1 cellular context compared by ENCODE assay signal in the genomic region with DNA sequence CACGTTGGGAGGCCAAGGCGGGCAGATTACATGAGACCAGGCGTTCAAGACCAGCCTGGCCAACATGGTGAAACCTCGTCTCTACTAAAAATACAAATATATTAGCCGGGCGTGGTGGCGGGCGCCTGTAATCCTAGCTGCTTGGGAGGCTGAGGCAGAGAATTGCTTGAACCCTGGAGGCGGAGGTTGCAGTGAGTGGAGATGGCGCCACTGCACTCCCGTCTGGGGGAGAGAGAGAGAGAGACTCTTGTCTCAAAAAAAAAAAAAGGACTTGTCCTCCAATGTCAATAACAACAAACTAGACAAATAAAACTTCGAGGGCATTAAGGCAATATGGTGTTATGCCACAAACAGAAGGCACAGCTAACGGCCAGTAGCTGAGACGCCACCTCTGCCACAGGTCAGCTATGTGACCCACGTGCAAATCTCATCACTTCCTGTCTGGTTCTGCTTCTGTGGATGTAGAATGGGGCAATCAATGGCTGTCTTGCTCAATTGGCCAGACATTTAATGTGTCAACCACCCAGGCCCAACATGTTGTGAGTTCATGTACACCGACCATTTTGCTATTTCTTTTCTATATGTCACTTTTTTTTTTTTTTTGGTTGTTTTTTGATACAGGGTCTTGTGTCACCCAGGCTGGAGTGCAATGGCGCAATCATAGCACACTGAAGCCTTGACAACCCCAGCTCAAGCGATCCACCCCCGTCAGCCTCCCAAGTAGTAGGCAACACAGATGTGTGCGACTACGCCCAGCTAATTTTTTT.
TF ChIP-seq lines count a peak whose summit lies in the region.

No MANE protein-coding gene starts in this region.

TF ChIP-seq in HepG2, 621 proteins besides CTCF, POLR2A, EP300 and RAD21 (continued from another document and continues in another):
- TF ChIP-seq FOXP1 (IDR thresholded peaks at IDR 0.05): peak; percentile 84; the same call in 1 of the 2 replicates
- TF ChIP-seq FOXP1 (CRISPR knock-in tag; IDR thresholded peaks at IDR 0.05): peak; percentile 81
- peak; percentile 96 for TF ChIP-seq GFI1 (CRISPR knock-in tag; IDR thresholded peaks at IDR 0.05; ENCODE audit: borderline replicate concordance)
- peak; percentile 17; the same call in 1 of the 2 replicates for TF ChIP-seq HDAC1 (CRISPR knock-in tag; IDR thresholded peaks at IDR 0.05)
- TF ChIP-seq, protein P1, sequence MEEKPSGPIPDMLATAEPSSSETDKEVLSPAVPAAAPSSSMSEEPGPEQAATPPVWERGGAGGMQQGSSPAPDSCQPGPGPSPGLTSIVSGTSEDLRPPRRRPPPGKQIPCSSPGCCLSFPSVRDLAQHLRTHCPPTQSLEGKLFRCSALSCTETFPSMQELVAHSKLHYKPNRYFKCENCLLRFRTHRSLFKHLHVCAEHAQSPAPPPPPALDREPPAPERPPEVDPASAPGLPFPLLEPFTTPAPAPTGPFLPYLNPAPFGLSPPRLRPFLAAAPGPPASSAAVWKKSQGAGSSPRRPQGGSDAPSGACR (CRISPR knock-in tag; IDR thresholded peaks at IDR 0.05): peak; percentile 61
- TF ChIP-seq FIP1L1 (IDR thresholded peaks at IDR 0.05; ENCODE audit: borderline replicate concordance, insufficient read depth, low read depth, low read length): peak; percentile 54; the same call in 1 of the 2 replicates
- TF ChIP-seq SIX4 (CRISPR knock-in tag; IDR thresholded peaks at IDR 0.05): peak; percentile 64
- TF ChIP-seq ZBTB7A (CRISPR knock-in tag; IDR thresholded peaks at IDR 0.05): 0 out of 2 replicates have a peak, but pooled peaks have one; percentile 54
- no peak for TF ChIP-seq SPEN (CRISPR knock-in tag; IDR thresholded peaks at IDR 0.05; ENCODE audit: low read depth)
- TF ChIP-seq ZEB1 (IDR thresholded peaks at IDR 0.05; ENCODE audit: insufficient replicate concordance, low read depth): peak; percentile 35
- TF ChIP-seq HNF4A (CRISPR knock-in tag; IDR thresholded peaks at IDR 0.05): peak; percentile 49
- TF ChIP-seq NFE2 (CRISPR knock-in tag; IDR thresholded peaks at IDR 0.05): no peak; the same call in 1 of the 2 replicates
- no peak for TF ChIP-seq JDP2 (CRISPR knock-in tag; IDR thresholded peaks at IDR 0.05; ENCODE audit: borderline replicate concordance)
- peak; percentile 97 for TF ChIP-seq ZNF460 (CRISPR knock-in tag; IDR thresholded peaks at IDR 0.05; ENCODE audit: borderline replicate concordance)
- TF ChIP-seq PHF5A (CRISPR knock-in tag; IDR thresholded peaks at IDR 0.05; ENCODE audit: low read depth, unreplicated experiment): peak; percentile 89
- peak; percentile 57; the same call in 1 of the 2 replicates for TF ChIP-seq POGZ (CRISPR knock-in tag; IDR thresholded peaks at IDR 0.05)
- TF ChIP-seq, protein P2, sequence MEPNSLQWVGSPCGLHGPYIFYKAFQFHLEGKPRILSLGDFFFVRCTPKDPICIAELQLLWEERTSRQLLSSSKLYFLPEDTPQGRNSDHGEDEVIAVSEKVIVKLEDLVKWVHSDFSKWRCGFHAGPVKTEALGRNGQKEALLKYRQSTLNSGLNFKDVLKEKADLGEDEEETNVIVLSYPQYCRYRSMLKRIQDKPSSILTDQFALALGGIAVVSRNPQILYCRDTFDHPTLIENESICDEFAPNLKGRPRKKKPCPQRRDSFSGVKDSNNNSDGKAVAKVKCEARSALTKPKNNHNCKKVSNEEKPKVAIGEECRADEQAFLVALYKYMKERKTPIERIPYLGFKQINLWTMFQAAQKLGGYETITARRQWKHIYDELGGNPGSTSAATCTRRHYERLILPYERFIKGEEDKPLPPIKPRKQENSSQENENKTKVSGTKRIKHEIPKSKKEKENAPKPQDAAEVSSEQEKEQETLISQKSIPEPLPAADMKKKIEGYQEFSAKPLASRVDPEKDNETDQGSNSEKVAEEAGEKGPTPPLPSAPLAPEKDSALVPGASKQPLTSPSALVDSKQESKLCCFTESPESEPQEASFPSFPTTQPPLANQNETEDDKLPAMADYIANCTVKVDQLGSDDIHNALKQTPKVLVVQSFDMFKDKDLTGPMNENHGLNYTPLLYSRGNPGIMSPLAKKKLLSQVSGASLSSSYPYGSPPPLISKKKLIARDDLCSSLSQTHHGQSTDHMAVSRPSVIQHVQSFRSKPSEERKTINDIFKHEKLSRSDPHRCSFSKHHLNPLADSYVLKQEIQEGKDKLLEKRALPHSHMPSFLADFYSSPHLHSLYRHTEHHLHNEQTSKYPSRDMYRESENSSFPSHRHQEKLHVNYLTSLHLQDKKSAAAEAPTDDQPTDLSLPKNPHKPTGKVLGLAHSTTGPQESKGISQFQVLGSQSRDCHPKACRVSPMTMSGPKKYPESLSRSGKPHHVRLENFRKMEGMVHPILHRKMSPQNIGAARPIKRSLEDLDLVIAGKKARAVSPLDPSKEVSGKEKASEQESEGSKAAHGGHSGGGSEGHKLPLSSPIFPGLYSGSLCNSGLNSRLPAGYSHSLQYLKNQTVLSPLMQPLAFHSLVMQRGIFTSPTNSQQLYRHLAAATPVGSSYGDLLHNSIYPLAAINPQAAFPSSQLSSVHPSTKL (CRISPR knock-in tag; IDR thresholded peaks at IDR 0.05): peak; percentile 85
- 0 out of 2 replicates have a peak, but pooled peaks have one; percentile 39 for TF ChIP-seq MEIS2 (CRISPR knock-in tag; IDR thresholded peaks at IDR 0.05)
- TF ChIP-seq NFE2L2 (IDR thresholded peaks at IDR 0.05; ENCODE audit: low read length): peak; percentile 3; the same call in 1 of the 2 replicates
- TF ChIP-seq NCOR1 (IDR thresholded peaks at IDR 0.05; ENCODE audit: borderline replicate concordance, low read length): peak; percentile 89
- TF ChIP-seq, protein P3, sequence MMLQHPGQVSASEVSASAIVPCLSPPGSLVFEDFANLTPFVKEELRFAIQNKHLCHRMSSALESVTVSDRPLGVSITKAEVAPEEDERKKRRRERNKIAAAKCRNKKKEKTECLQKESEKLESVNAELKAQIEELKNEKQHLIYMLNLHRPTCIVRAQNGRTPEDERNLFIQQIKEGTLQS (CRISPR knock-in tag; IDR thresholded peaks at IDR 0.05): peak; percentile 56; the same call in 1 of the 2 replicates
- TF ChIP-seq, protein P4, sequence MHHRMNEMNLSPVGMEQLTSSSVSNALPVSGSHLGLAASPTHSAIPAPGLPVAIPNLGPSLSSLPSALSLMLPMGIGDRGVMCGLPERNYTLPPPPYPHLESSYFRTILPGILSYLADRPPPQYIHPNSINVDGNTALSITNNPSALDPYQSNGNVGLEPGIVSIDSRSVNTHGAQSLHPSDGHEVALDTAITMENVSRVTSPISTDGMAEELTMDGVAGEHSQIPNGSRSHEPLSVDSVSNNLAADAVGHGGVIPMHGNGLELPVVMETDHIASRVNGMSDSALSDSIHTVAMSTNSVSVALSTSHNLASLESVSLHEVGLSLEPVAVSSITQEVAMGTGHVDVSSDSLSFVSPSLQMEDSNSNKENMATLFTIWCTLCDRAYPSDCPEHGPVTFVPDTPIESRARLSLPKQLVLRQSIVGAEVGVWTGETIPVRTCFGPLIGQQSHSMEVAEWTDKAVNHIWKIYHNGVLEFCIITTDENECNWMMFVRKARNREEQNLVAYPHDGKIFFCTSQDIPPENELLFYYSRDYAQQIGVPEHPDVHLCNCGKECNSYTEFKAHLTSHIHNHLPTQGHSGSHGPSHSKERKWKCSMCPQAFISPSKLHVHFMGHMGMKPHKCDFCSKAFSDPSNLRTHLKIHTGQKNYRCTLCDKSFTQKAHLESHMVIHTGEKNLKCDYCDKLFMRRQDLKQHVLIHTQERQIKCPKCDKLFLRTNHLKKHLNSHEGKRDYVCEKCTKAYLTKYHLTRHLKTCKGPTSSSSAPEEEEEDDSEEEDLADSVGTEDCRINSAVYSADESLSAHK (CRISPR knock-in tag; IDR thresholded peaks at IDR 0.05; ENCODE audit: borderline replicate concordance): no peak
- TF ChIP-seq, protein P5, sequence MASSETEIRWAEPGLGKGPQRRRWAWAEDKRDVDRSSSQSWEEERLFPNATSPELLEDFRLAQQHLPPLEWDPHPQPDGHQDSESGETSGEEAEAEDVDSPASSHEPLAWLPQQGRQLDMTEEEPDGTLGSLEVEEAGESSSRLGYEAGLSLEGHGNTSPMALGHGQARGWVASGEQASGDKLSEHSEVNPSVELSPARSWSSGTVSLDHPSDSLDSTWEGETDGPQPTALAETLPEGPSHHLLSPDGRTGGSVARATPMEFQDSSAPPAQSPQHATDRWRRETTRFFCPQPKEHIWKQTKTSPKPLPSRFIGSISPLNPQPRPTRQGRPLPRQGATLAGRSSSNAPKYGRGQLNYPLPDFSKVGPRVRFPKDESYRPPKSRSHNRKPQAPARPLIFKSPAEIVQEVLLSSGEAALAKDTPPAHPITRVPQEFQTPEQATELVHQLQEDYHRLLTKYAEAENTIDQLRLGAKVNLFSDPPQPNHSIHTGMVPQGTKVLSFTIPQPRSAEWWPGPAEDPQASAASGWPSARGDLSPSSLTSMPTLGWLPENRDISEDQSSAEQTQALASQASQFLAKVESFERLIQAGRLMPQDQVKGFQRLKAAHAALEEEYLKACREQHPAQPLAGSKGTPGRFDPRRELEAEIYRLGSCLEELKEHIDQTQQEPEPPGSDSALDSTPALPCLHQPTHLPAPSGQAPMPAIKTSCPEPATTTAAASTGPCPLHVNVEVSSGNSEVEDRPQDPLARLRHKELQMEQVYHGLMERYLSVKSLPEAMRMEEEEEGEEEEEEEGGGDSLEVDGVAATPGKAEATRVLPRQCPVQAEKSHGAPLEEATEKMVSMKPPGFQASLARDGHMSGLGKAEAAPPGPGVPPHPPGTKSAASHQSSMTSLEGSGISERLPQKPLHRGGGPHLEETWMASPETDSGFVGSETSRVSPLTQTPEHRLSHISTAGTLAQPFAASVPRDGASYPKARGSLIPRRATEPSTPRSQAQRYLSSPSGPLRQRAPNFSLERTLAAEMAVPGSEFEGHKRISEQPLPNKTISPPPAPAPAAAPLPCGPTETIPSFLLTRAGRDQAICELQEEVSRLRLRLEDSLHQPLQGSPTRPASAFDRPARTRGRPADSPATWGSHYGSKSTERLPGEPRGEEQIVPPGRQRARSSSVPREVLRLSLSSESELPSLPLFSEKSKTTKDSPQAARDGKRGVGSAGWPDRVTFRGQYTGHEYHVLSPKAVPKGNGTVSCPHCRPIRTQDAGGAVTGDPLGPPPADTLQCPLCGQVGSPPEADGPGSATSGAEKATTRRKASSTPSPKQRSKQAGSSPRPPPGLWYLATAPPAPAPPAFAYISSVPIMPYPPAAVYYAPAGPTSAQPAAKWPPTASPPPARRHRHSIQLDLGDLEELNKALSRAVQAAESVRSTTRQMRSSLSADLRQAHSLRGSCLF (CRISPR knock-in tag; IDR thresholded peaks at IDR 0.05; ENCODE audit: borderline replicate concordance): peak; percentile 89
- TF ChIP-seq NCOA5 (CRISPR knock-in tag; IDR thresholded peaks at IDR 0.05): no peak
- peak; percentile 85 for TF ChIP-seq THAP11 (CRISPR knock-in tag; IDR thresholded peaks at IDR 0.05)
- TF ChIP-seq, protein P6, sequence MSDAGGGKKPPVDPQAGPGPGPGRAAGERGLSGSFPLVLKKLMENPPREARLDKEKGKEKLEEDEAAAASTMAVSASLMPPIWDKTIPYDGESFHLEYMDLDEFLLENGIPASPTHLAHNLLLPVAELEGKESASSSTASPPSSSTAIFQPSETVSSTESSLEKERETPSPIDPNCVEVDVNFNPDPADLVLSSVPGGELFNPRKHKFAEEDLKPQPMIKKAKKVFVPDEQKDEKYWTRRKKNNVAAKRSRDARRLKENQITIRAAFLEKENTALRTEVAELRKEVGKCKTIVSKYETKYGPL (CRISPR knock-in tag; IDR thresholded peaks at IDR 0.05): peak; percentile 24; the same call in 1 of the 2 replicates
- TF ChIP-seq ZNF7 (CRISPR knock-in tag; IDR thresholded peaks at IDR 0.05): 0 out of 2 replicates have a peak, but pooled peaks have one; percentile 27
- no peak for TF ChIP-seq CBX2 (IDR thresholded peaks at IDR 0.05; ENCODE audit: low read depth, low read length)
- TF ChIP-seq CBX2 (CRISPR knock-in tag; IDR thresholded peaks at IDR 0.05; ENCODE audit: low read depth): peak; percentile 35; the same call in 1 of the 2 replicates
- TF ChIP-seq ZNF564 (CRISPR knock-in tag; IDR thresholded peaks at IDR 0.05): peak; percentile 33; the same call in 1 of the 2 replicates
- TF ChIP-seq POLR2G (IDR thresholded peaks at IDR 0.05; ENCODE audit: low read depth, low read length): peak; percentile 21; the same call in 1 of the 2 replicates
- no peak for TF ChIP-seq JUND (CRISPR knock-in tag; IDR thresholded peaks at IDR 0.05)
- peak; percentile 38; the same call in 1 of the 2 replicates for TF ChIP-seq NFYB (CRISPR knock-in tag; IDR thresholded peaks at IDR 0.05)
- TF ChIP-seq, protein P7, sequence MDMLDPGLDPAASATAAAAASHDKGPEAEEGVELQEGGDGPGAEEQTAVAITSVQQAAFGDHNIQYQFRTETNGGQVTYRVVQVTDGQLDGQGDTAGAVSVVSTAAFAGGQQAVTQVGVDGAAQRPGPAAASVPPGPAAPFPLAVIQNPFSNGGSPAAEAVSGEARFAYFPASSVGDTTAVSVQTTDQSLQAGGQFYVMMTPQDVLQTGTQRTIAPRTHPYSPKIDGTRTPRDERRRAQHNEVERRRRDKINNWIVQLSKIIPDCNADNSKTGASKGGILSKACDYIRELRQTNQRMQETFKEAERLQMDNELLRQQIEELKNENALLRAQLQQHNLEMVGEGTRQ (IDR thresholded peaks at IDR 0.05; ENCODE audit: low read depth, low read length): peak; percentile 32
- TF ChIP-seq, protein P7 (CRISPR knock-in tag; IDR thresholded peaks at IDR 0.05; ENCODE audit: borderline replicate concordance): peak; percentile 61
- TF ChIP-seq ELF3 (CRISPR knock-in tag; IDR thresholded peaks at IDR 0.05): peak; percentile 90
- peak; percentile 72 for TF ChIP-seq ZNF292 (CRISPR knock-in tag; IDR thresholded peaks at IDR 0.05; ENCODE audit: borderline replicate concordance, low read depth)
- TF ChIP-seq, protein P8, sequence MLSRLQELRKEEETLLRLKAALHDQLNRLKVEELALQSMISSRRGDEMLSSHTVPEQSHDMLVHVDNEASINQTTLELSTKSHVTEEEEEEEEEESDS (CRISPR knock-in tag; IDR thresholded peaks at IDR 0.05; ENCODE audit: borderline replicate concordance): no peak
- TF ChIP-seq PAX8 (CRISPR knock-in tag; IDR thresholded peaks at IDR 0.05; ENCODE audit: borderline replicate concordance): no peak
- TF ChIP-seq ASH2L (IDR thresholded peaks at IDR 0.05; ENCODE audit: insufficient read length, low read depth, low read length): peak; percentile 49
- TF ChIP-seq REL (CRISPR knock-in tag; conservative IDR thresholded peaks at IDR 0.05): no peak; the same call in 1 of the 2 replicates
- TF ChIP-seq ZNF850 (CRISPR knock-in tag; conservative IDR thresholded peaks at IDR 0.05): no peak
- TF ChIP-seq ZNF501 (CRISPR knock-in tag; IDR thresholded peaks at IDR 0.05): peak; percentile 50; the same call in 1 of the 2 replicates
- TF ChIP-seq SRF (IDR thresholded peaks at IDR 0.05; ENCODE audit: low read depth, low read length): no peak
- 0 out of 2 replicates have a peak, but pooled peaks have one; percentile 9 for TF ChIP-seq MED13 (CRISPR knock-in tag; IDR thresholded peaks at IDR 0.05)
- TF ChIP-seq SALL2 (CRISPR knock-in tag; IDR thresholded peaks at IDR 0.05): no peak
- TF ChIP-seq ZNF816 (CRISPR knock-in tag; IDR thresholded peaks at IDR 0.05; ENCODE audit: borderline replicate concordance): no peak
- TF ChIP-seq YY1 (IDR thresholded peaks at IDR 0.05; ENCODE audit: insufficient read depth, insufficient replicate concordance, low read depth, low read length): peak; percentile 71
- TF ChIP-seq ELF4 (CRISPR knock-in tag; IDR thresholded peaks at IDR 0.05; ENCODE audit: borderline replicate concordance): peak; percentile 67; the same call in 1 of the 2 replicates
- no peak for TF ChIP-seq MTA1 (CRISPR knock-in tag; IDR thresholded peaks at IDR 0.05; ENCODE audit: borderline replicate concordance)
